In the genomic region with DNA sequence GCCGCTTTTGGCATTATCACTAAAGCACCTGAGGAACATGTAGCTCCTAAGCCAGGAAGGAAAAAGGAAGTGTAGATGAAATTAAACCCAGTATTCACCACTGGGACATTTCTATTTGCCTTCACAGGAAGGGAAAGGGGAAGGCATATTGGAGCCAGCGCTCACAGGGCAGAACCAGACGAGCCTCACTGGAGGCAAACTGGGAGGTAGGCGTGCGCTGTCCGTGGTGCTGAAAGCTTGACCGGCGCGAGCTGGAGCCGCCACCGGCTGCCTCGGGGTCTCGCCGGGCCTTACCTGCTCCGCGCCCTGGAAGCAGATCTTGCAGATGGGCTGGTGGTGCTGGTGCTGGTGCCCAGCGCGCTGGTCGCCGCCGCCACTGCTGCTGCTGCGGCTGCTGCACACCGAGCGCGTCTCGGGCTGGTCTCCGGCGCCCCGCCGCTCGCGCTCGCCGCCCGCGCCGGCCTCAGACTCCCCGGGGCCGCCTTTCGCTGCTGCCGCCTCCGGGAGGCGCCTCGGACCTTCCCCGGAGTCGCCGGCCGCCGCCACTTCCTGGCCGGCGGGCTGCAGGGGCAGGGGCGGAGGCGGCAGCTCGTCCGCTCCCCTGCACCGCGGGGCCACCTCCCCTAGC, we compare ENCODE assay signal across 1 cellular context.
TF ChIP-seq lines count a peak whose summit lies in the region.

No MANE protein-coding gene starts in this region.

TF ChIP-seq in WTC11, 78 proteins besides CTCF, POLR2A, EP300 and RAD21 (continued from another document):
- TF ChIP-seq, protein P1, sequence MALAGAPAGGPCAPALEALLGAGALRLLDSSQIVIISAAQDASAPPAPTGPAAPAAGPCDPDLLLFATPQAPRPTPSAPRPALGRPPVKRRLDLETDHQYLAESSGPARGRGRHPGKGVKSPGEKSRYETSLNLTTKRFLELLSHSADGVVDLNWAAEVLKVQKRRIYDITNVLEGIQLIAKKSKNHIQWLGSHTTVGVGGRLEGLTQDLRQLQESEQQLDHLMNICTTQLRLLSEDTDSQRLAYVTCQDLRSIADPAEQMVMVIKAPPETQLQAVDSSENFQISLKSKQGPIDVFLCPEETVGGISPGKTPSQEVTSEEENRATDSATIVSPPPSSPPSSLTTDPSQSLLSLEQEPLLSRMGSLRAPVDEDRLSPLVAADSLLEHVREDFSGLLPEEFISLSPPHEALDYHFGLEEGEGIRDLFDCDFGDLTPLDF (CRISPR knock-in tag; IDR thresholded peaks at IDR 0.05) = peak; percentile 62; the same call in 1 of the 2 replicates
- TF ChIP-seq NFATC4 (CRISPR knock-in tag; IDR thresholded peaks at IDR 0.05) (no peak), TP53 (CRISPR knock-in tag; IDR thresholded peaks at IDR 0.05) (peak; percentile 95), NR1H2 (CRISPR knock-in tag; IDR thresholded peaks at IDR 0.05) (no peak), SP1 (CRISPR knock-in tag; conservative IDR thresholded peaks at IDR 0.05) (peak; percentile 73), EMX1 (CRISPR knock-in tag; IDR thresholded peaks at IDR 0.05) (no peak), NR2C2 (CRISPR knock-in tag; IDR thresholded peaks at IDR 0.05) (0 out of 2 replicates have a peak, but pooled peaks have one; percentile 36), ESRRA (CRISPR knock-in tag; IDR thresholded peaks at IDR 0.05; ENCODE audit: borderline replicate concordance) (peak; percentile 83; the same call in 1 of the 2 replicates)
- TF ChIP-seq, protein P2, sequence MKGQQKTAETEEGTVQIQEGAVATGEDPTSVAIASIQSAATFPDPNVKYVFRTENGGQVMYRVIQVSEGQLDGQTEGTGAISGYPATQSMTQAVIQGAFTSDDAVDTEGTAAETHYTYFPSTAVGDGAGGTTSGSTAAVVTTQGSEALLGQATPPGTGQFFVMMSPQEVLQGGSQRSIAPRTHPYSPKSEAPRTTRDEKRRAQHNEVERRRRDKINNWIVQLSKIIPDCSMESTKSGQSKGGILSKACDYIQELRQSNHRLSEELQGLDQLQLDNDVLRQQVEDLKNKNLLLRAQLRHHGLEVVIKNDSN (CRISPR knock-in tag; IDR thresholded peaks at IDR 0.05) = peak; percentile 75
- TF ChIP-seq, protein P3, sequence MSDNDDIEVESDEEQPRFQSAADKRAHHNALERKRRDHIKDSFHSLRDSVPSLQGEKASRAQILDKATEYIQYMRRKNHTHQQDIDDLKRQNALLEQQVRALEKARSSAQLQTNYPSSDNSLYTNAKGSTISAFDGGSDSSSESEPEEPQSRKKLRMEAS (CRISPR knock-in tag; IDR thresholded peaks at IDR 0.05) = peak; percentile 60; the same call in 1 of the 2 replicates
